ENCODE assay signal across 18 cellular contexts in the genomic region with DNA sequence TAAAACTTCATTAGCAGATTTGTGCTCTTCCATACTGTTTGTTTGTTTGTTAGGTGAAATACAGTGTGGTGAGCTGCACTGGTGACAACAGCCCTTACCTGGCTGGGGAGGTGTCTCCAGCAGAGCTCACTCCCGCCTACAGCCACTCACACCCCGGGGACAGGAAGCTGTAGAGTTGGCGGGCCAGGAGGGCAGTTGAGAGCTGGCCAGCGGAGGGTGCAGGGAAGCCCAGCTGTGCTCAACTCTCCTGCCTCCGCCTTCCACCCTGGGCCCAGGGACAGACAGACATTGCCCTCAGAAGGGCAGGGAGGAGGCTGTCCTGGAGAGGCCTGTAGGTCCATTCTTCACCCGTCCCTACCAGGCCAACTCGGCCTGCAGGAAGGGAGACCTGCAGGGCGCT. TPM values are rescaled to one million over a fixed set of nuclear protein-coding genes. Genes with fewer than 3 reads are reported as not detected.
A peak's percentile ranks its signal among the peaks of the same experiment; 100 is the strongest.
DNase-seq lines count a peak whose midpoint lies in the region; ATAC-seq and TF ChIP-seq lines count a peak whose summit lies in the region.
"Had no signal": no experiment of that assay in that cellular context is flagged by ENCODE, and none has a peak within 500 bp of the region (broad histone marks: within the 10 kb centered on the region; RNA-seq: fewer than 3 reads in every experiment).

No MANE protein-coding gene starts in this region.

- no peaks in the 10 kb centered on the region for H3K36me3 Mint-ChIP-seq in immature natural killer cell

- no peak overlapping the region for H3K4me3 ChIP-seq in spleen

- no peak for ATAC-seq in SK-N-SH treated with all-trans-retinoic acid at 6 μM for 48 hours
- ATAC-seq: Panc1 had no signal

- H3K4me1 Mint-ChIP-seq in immature natural killer cell = peaks cover 0 to 1% of the 10 kb centered on the region in 2 donors

- peak; percentile 10 for DNase-seq in COLO668 (lab: John Stamatoyannopoulos, UW; ENCODE audit: unreplicated experiment)
- peak; percentile 32 for DNase-seq in NCI-H510A (lab: John Stamatoyannopoulos, UW)
- DNase-seq in spleen = no peak
- DNase-seq in NCI-H526 (lab: John Stamatoyannopoulos, UW) = no peak
- DNase-seq in NOMO-1 treated with dmso at 0.1 percent for 144 hours (lab: John Stamatoyannopoulos, UW; ENCODE audit: unreplicated experiment) = no peak
- DNase-seq in immature natural killer cell = no peak
- DNase-seq: Calu3; CD4-positive, alpha-beta T cell; GDM1; NCI-H1105 treated with DMSO at 0.1 percent for 48 hours; NCI-H187; NCI-H446 had no signal

- 72 to 89% (median 76%) methylated on average over 5 to 8 of the region's 8 CpGs for WGBS in spleen, 5 donors

- H3K27ac ChIP-seq in layer of hippocampus (ENCODE audit: low read depth, low read length) = peak overlapping the region; percentile 21
- peak overlapping the region in 5 of 8 donors; percentile 46 to 76 (median 73) for H3K27ac ChIP-seq in spleen

- H3K4me1 ChIP-seq in spleen = peaks cover 0 to 54% (median 28%) of the 10 kb centered on the region in 6 donors

- peaks cover 0 to 3% (median 0%) of the 10 kb centered on the region in 3 donors for H3K27me3 Mint-ChIP-seq in immature natural killer cell (ENCODE audit: low read depth in 3 of 3)
- H3K27me3 Mint-ChIP-seq: CD4-positive, alpha-beta T cell had no signal

- H3K9me3 ChIP-seq in spleen = no peaks in the 10 kb centered on the region

- TF ChIP-seq POLR2A in spleen (IDR thresholded peaks at IDR 0.05) = no peak

- no peaks in the 10 kb centered on the region for H3K27me3 ChIP-seq in layer of hippocampus (ENCODE audit: control insufficient read depth, insufficient read depth, low read length)
- no peaks in the 10 kb centered on the region for H3K27me3 ChIP-seq in spleen (replicated peaks in 1 of 7)

- no peak overlapping the region for H3K4me3 Mint-ChIP-seq in immature natural killer cell
- H3K4me3 Mint-ChIP-seq: CD4-positive, alpha-beta T cell had no signal

- H3K9me3 Mint-ChIP-seq in immature natural killer cell = no peaks in the 10 kb centered on the region
- H3K9me3 Mint-ChIP-seq: CD4-positive, alpha-beta T cell had no signal

- no peak overlapping the region for H3K27ac Mint-ChIP-seq in immature natural killer cell
- H3K27ac Mint-ChIP-seq: CD4-positive, alpha-beta T cell had no signal

- H3K36me3 ChIP-seq in spleen = peaks cover 0 to 75% (median 4%) of the 10 kb centered on the region in 6 donors

- TF ChIP-seq CTCF in spleen (IDR thresholded peaks at IDR 0.05 in 8 of 11, conservative IDR thresholded peaks at IDR 0.05 in 3 of 11) = no peak

- intact Hi-C loops in spleen (cut with DNase I; ENCODE audit: low total_unique reads) = no loop called here

TF ChIP-seq in SK-N-SH treated with all-trans-retinoic acid at 6 μM for 48 hours, 23 proteins besides CTCF, POLR2A, EP300 and RAD21:
- TF ChIP-seq TOX (CRISPR knock-in tag; IDR thresholded peaks at IDR 0.05; ENCODE audit: borderline replicate concordance) (no peak), ARNTL (CRISPR knock-in tag; IDR thresholded peaks at IDR 0.05; ENCODE audit: borderline replicate concordance, low read depth) (no peak), PATZ1 (CRISPR knock-in tag; IDR thresholded peaks at IDR 0.05; ENCODE audit: borderline replicate concordance) (no peak), ZFP3 (CRISPR knock-in tag; IDR thresholded peaks at IDR 0.05) (no peak), RARB (CRISPR knock-in tag; IDR thresholded peaks at IDR 0.05) (no peak), TSHZ2 (CRISPR knock-in tag; IDR thresholded peaks at IDR 0.05) (no peak), ZC3H10 (CRISPR knock-in tag; IDR thresholded peaks at IDR 0.05) (no peak), ZNF8 (CRISPR knock-in tag; IDR thresholded peaks at IDR 0.05) (no peak), CREB5 (CRISPR knock-in tag; IDR thresholded peaks at IDR 0.05; ENCODE audit: low read depth) (no peak), SNAI2 (CRISPR knock-in tag; IDR thresholded peaks at IDR 0.05) (no peak), ESRRG (CRISPR knock-in tag; IDR thresholded peaks at IDR 0.05) (no peak), ZNF70 (CRISPR knock-in tag; IDR thresholded peaks at IDR 0.05) (no peak), GLIS3 (CRISPR knock-in tag; IDR thresholded peaks at IDR 0.05) (no peak), PPARA (CRISPR knock-in tag; IDR thresholded peaks at IDR 0.05; ENCODE audit: borderline replicate concordance) (no peak), CSDC2 (CRISPR knock-in tag; IDR thresholded peaks at IDR 0.05) (no peak), BACH2 (CRISPR knock-in tag; IDR thresholded peaks at IDR 0.05; ENCODE audit: borderline replicate concordance) (no peak)
- TF ChIP-seq, protein P1, sequence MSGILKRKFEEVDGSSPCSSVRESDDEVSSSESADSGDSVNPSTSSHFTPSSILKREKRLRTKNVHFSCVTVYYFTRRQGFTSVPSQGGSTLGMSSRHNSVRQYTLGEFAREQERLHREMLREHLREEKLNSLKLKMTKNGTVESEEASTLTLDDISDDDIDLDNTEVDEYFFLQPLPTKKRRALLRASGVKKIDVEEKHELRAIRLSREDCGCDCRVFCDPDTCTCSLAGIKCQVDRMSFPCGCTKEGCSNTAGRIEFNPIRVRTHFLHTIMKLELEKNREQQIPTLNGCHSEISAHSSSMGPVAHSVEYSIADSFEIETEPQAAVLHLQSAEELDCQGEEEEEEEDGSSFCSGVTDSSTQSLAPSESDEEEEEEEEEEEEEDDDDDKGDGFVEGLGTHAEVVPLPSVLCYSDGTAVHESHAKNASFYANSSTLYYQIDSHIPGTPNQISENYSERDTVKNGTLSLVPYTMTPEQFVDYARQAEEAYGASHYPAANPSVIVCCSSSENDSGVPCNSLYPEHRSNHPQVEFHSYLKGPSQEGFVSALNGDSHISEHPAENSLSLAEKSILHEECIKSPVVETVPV (CRISPR knock-in tag; IDR thresholded peaks at IDR 0.05) = no peak

RNA-seq across cellular contexts. Expression of gene PVALEF, which starts 48.6 kb away (rescaled TPM):
- total RNA-seq in spleen = not detected
- polyA plus RNA-seq in spleen (not detected), immature natural killer cell (not detected)
- total RNA-seq: Calu3; CD4-positive, alpha-beta T cell; H4; LHCN-M2; Right ventricle myocardium inferior had no signal

RNA-seq across cellular contexts. Expression of gene AATK, which starts 49.3 kb away (rescaled TPM):
- 10 to 100 TPM; 10.9 to 69.5 (median 23.2) TPM for total RNA-seq in spleen
- polyA plus RNA-seq in spleen (10 to 100 TPM in 1 of 3 donors, 1 to 10 TPM in 2; 2.5 to 17.4 (median 7.1) TPM), immature natural killer cell (1 to 10 TPM in 1 of 3 donors, under 1 TPM in 2; 0.52 to 2.9 (median 0.97) TPM)
- total RNA-seq: Calu3 had no signal

Comparison
In these comparisons a context has a peak if more than half of its experiments do, and no peak if none do; other contexts are left out.
1. DNase-seq: peak in COLO668 (single experiment) and NCI-H510A (single experiment); none in spleen (single experiment), NCI-H526 (0 of 2), NOMO-1 treated with dmso at 0.1 percent for 144 hours (single experiment) and immature natural killer cell (0 of 3).